Comparison of ENCODE assay signal across 10 cellular contexts in the genomic region with DNA sequence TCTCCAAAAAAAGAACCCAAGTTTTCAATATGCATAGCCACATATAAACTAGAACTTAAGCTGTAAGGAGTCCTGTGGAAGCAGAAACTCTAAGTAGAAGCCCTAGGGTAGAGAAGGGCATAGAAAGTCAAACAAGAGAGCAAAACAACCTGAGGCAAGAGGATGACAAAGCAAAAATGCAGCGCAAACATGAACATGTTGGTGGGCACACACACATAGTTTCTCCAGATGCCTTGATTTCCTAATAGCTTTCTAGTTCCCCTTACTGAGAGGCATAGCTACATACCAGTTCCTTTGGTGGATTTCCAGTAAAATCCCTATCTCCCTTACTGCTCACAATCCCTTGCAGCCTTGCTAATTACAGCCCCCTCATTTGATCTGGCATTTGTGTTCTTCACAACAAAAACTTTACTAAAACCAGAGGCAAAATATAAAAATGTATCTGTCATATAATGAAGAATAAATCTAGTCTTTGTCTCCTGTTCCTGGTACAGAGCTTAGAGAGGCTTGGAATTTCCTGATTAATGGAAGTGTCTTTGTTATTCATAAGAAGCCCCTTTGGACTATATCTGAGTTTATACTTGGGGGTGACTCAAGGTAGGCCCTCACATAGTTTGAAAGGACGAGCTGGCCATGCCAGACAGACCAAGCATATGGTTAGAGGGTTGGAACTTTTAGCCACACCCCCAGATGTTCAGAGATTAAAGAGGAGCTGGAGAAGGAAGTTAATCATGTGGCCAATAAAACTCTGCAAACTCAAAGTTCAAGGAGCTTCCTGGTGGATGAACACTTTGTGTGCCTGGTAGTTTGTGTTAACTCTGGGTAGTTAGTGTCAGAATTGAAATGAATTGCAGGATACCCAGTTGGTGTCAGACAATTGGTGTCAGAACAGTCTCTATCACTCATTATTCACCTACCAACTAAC. TPM values are rescaled to one million over a fixed set of nuclear protein-coding genes. Genes with fewer than 3 reads are reported as not detected.
DNase-seq lines count a peak whose midpoint lies in the region; ATAC-seq, FAIRE-seq and TF ChIP-seq lines count a peak whose summit lies in the region.
"Had no signal": no experiment of that assay in that cellular context is flagged by ENCODE, and none has a peak within 500 bp of the region (broad histone marks: within the 10 kb centered on the region; RNA-seq: fewer than 3 reads in every experiment).

No MANE protein-coding gene starts in this region.

- intact Hi-C loops in uterus (cut with DNase I; ENCODE audit: low total_unique reads): no loop called here

- H3K4me1 ChIP-seq in keratinocyte (ENCODE audit: control insufficient read depth, extremely low read depth, insufficient read depth, low read length) (peaks cover 20% of the 10 kb centered on the region), uterus (no peaks in the 10 kb centered on the region)

- H3K27me3 ChIP-seq in brain microvascular endothelial cell (replicated peaks) (no peaks in the 10 kb centered on the region), keratinocyte (ENCODE audit: control insufficient read depth, extremely low read depth, insufficient read depth, low read length) (no peaks in the 10 kb centered on the region), uterus (no peaks in the 10 kb centered on the region)
- H3K27me3 ChIP-seq: neural progenitor cell had no signal

- dilution Hi-C loops in keratinocyte (cut with MboI; ENCODE audit: extremely low pct_ligation_motif_present, low sequenced_read_pairs): no loop called here

- no peak overlapping the region for H3K4me2 ChIP-seq in keratinocyte (ENCODE audit: control insufficient read depth, extremely low read depth, insufficient read depth, low read depth, low read length)
- H3K4me2 ChIP-seq: neural progenitor cell had no signal

- ATAC-seq in stimulated activated naive CD8-positive, alpha-beta T cell treated with anti-CD3 and anti-CD28 coated beads, Interleukin-15, Interleukin-2, amounts not matched to agents 100 U/mL and 50 U/mL, for 24 hours: no peak
- no peak for ATAC-seq in GM18873 (IDR thresholded peaks at IDR 0.05; ENCODE audit: low FRiP score, unreplicated experiment)
- ATAC-seq in GM19467 (IDR thresholded peaks at IDR 0.05; ENCODE audit: unreplicated experiment): no peak
- ATAC-seq in stimulated activated effector memory CD8-positive, alpha-beta T cell treated with anti-CD3 and anti-CD28 coated beads, Interleukin-12 subunit alpha, Interleukin-12 subunit beta, amount 100 ng/mL, for 72 hours: no peak

- no peak overlapping the region for H3K4me3 Mint-ChIP-seq in stimulated activated naive CD8-positive, alpha-beta T cell treated with anti-CD3 and anti-CD28 coated beads, Interleukin-15, Interleukin-2, amounts not matched to agents 100 ng/mL and 50 ng/mL, for 24 hours
- H3K4me3 Mint-ChIP-seq in stimulated activated effector memory CD8-positive, alpha-beta T cell treated with anti-CD3 and anti-CD28 coated beads, Interleukin-12 subunit alpha, Interleukin-12 subunit beta, amount 100 ng/mL, for 72 hours: no peak overlapping the region
- H3K4me3 Mint-ChIP-seq: neural progenitor cell had no signal

- H3K9me1 ChIP-seq in keratinocyte (ENCODE audit: control insufficient read depth, extremely low read depth, insufficient read depth, low read length): no peaks in the 10 kb centered on the region

- in situ Hi-C loops in brain microvascular endothelial cell (cut with HindIII; ENCODE audit: low pct_ligation_motif_present, low sequenced_read_pairs): no loop called here

- no peaks in the 10 kb centered on the region for H3K9me3 Mint-ChIP-seq in stimulated activated naive CD8-positive, alpha-beta T cell treated with anti-CD3 and anti-CD28 coated beads, Interleukin-15, Interleukin-2, amounts not matched to agents 100 ng/mL and 50 ng/mL, for 24 hours
- H3K9me3 Mint-ChIP-seq in stimulated activated effector memory CD8-positive, alpha-beta T cell treated with anti-CD3 and anti-CD28 coated beads, Interleukin-12 subunit alpha, Interleukin-12 subunit beta, amount 100 ng/mL, for 72 hours: no peaks in the 10 kb centered on the region
- H3K9me3 Mint-ChIP-seq: neural progenitor cell had no signal

- no peak overlapping the region for H3K9ac ChIP-seq in keratinocyte (ENCODE audit: control insufficient read depth, extremely low read depth, insufficient read depth, low read length)
- H3K9ac ChIP-seq: neural progenitor cell had no signal

- H3K9me3 ChIP-seq in keratinocyte (ENCODE audit: control insufficient read depth, low read depth, low read length): no peaks in the 10 kb centered on the region
- no peaks in the 10 kb centered on the region for H3K9me3 ChIP-seq in uterus

- H3K27ac ChIP-seq in brain microvascular endothelial cell (peak overlapping the region; percentile 52), keratinocyte (ENCODE audit: control insufficient read depth, insufficient read depth, low read length) (peak overlapping the region; percentile 40), uterus (peak overlapping the region in 1 of 2 donors; percentile 41)
- H3K27ac ChIP-seq: neural progenitor cell had no signal

- TF ChIP-seq POLR2A in uterus (IDR thresholded peaks at IDR 0.05): no peak

- H3K79me2 ChIP-seq in keratinocyte (ENCODE audit: control insufficient read depth, insufficient read depth, low read length): no peaks in the 10 kb centered on the region

- DNase-seq in stimulated activated naive CD8-positive, alpha-beta T cell treated with anti-CD3 and anti-CD28 coated beads, Interleukin-15, Interleukin-2, amounts not matched to agents 100 U/mL and 50 U/mL, for 24 hours: no peak
- DNase-seq in brain microvascular endothelial cell (no peak), keratinocyte (ENCODE audit: low read depth, low spot score) (no peak), uterus (no peak)
- no peak for DNase-seq in stimulated activated effector memory CD8-positive, alpha-beta T cell treated with anti-CD3 and anti-CD28 coated beads, Interleukin-12 subunit alpha, Interleukin-12 subunit beta, amount 100 ng/mL, for 72 hours (ENCODE audit: low spot score in 2 of 2)

- peak overlapping the region; percentile 26 for H3K27ac Mint-ChIP-seq in stimulated activated naive CD8-positive, alpha-beta T cell treated with anti-CD3 and anti-CD28 coated beads, Interleukin-15, Interleukin-2, amounts not matched to agents 100 ng/mL and 50 ng/mL, for 24 hours
- H3K27ac Mint-ChIP-seq in stimulated activated effector memory CD8-positive, alpha-beta T cell treated with anti-CD3 and anti-CD28 coated beads, Interleukin-12 subunit alpha, Interleukin-12 subunit beta, amount 100 ng/mL, for 72 hours: no peak overlapping the region
- H3K27ac Mint-ChIP-seq: neural progenitor cell had no signal

- H3K27me3 Mint-ChIP-seq in stimulated activated naive CD8-positive, alpha-beta T cell treated with anti-CD3 and anti-CD28 coated beads, Interleukin-15, Interleukin-2, amounts not matched to agents 100 ng/mL and 50 ng/mL, for 24 hours: no peaks in the 10 kb centered on the region

- no peak overlapping the region for H2AFZ ChIP-seq in keratinocyte (ENCODE audit: control insufficient read depth, low read length)
- H2AFZ ChIP-seq: neural progenitor cell had no signal

- FAIRE-seq in keratinocyte (lab: Jason Lieb, UNC): peak; percentile 9

- no peaks in the 10 kb centered on the region for H4K20me1 ChIP-seq in keratinocyte (ENCODE audit: control insufficient read depth, extremely low read depth, insufficient read depth, low read length)

- peaks cover 4% of the 10 kb centered on the region for H3K4me1 Mint-ChIP-seq in stimulated activated naive CD8-positive, alpha-beta T cell treated with anti-CD3 and anti-CD28 coated beads, Interleukin-15, Interleukin-2, amounts not matched to agents 100 ng/mL and 50 ng/mL, for 24 hours (ENCODE audit: low read depth)
- H3K4me1 Mint-ChIP-seq in stimulated activated effector memory CD8-positive, alpha-beta T cell treated with anti-CD3 and anti-CD28 coated beads, Interleukin-12 subunit alpha, Interleukin-12 subunit beta, amount 100 ng/mL, for 72 hours: no peaks in the 10 kb centered on the region

- H3K4me3 ChIP-seq in brain microvascular endothelial cell (ENCODE audit: low read depth, low read length): no peak overlapping the region
- no peak overlapping the region for H3K4me3 ChIP-seq in keratinocyte (ENCODE audit: control insufficient read depth in 2 of 3, extremely low read depth in 1 of 3, insufficient read depth in 2 of 3, low read depth in 1 of 3, low read length in 3 of 3)
- no peak overlapping the region for H3K4me3 ChIP-seq in uterus
- H3K4me3 ChIP-seq: neural progenitor cell had no signal

- TF ChIP-seq CTCF in brain microvascular endothelial cell (IDR thresholded peaks at IDR 0.05; ENCODE audit: low read depth, low read length, missing control alignments) (no peak), keratinocyte (optimal IDR thresholded peaks at IDR 0.05 in 1 of 3, IDR thresholded peaks at IDR 0.05 in 1 of 3, conservative IDR thresholded peaks at IDR 0.05 in 1 of 3; ENCODE audit: extremely low read depth in 1 of 3, insufficient read depth in 2 of 3, low read length in 3 of 3) (no peak), uterus (IDR thresholded peaks at IDR 0.05) (no peak)

- H3K36me3 ChIP-seq in brain microvascular endothelial cell (replicated peaks): peaks cover 5% of the 10 kb centered on the region
- no peaks in the 10 kb centered on the region for H3K36me3 ChIP-seq in keratinocyte (ENCODE audit: control insufficient read depth in 2 of 2, extremely low read depth in 1 of 2, insufficient read depth in 2 of 2, low read length in 2 of 2)
- H3K36me3 ChIP-seq in uterus: no peaks in the 10 kb centered on the region

- peaks cover 38% of the 10 kb centered on the region for H3K36me3 Mint-ChIP-seq in stimulated activated naive CD8-positive, alpha-beta T cell treated with anti-CD3 and anti-CD28 coated beads, Interleukin-15, Interleukin-2, amounts not matched to agents 100 ng/mL and 50 ng/mL, for 24 hours (ENCODE audit: low read depth)
- peaks cover 48% of the 10 kb centered on the region for H3K36me3 Mint-ChIP-seq in stimulated activated effector memory CD8-positive, alpha-beta T cell treated with anti-CD3 and anti-CD28 coated beads, Interleukin-12 subunit alpha, Interleukin-12 subunit beta, amount 100 ng/mL, for 72 hours

RNA-seq across cellular contexts. Expression of gene ZCCHC13, which starts 52.7 kb away (rescaled TPM):
- polyA plus RNA-seq in keratinocyte: not detected in 3 replicates
- polyA plus RNA-seq in keratinocyte (2011; ENCODE audit: low read depth): not detected
- not detected in 2 replicates for polyA plus RNA-seq in keratinocyte (2011; cell fraction: cytosol; rRNA removed)
- polyA plus RNA-seq in keratinocyte (2011; cell fraction: nucleus; rRNA removed): not detected in 2 replicates
- not detected in 2 replicates for polyA plus RNA-seq in keratinocyte (2012; ENCODE audit: low replicate concordance)
- polyA minus RNA-seq in keratinocyte: not detected in 3 replicates
- polyA minus RNA-seq in keratinocyte (2011; cell fraction: cytosol; rRNA and poly(A)+ RNA removed): not detected
- polyA minus RNA-seq in keratinocyte (2011; cell fraction: nucleus; rRNA and poly(A)+ RNA removed): not detected in 2 replicates
- total RNA-seq in uterus: not detected
- total RNA-seq: Daoy had no signal
